ENCODE assay signal across 8 cellular contexts in the genomic region with DNA sequence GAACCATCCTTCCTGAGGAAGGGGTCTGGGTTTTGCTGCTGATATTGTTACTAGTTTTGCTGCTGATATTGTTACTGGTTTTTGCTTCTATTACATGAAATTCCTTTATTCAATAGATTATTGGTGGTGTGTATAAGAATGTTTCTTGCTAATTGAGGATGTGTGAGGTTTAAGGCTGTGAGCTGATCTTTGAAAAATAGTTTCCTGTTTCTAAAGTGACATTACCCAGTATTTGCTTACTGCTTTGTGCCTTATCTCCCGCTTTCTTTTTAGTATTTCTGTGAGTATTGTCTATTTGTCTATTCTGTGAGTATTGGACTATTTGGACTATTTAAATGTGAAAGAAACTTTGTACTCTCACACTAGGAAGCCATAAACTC. TPM values are rescaled to one million over a fixed set of nuclear protein-coding genes. Genes with fewer than 3 reads are reported as not detected.
A peak's percentile ranks its signal among the peaks of the same experiment; 100 is the strongest.
DNase-seq lines count a peak whose midpoint lies in the region; ATAC-seq and TF ChIP-seq lines count a peak whose summit lies in the region.

No MANE protein-coding gene starts in this region.

- H3K4me3 ChIP-seq in body of pancreas (no peak overlapping the region), mononuclear cell (ENCODE audit: low read length) (peak overlapping the region; percentile 54), thyroid gland (replicated peaks in 1 of 3) (peak overlapping the region in 1 of 3 donors; percentile 11)

- H3K36me3 ChIP-seq in body of pancreas (replicated peaks in 1 of 2; ENCODE audit: insufficient read depth in 1 of 2, low read depth in 2 of 2) (no peaks in the 10 kb centered on the region), thyroid gland (no peaks in the 10 kb centered on the region)

- H3K9me3 Mint-ChIP-seq in activated CD8-positive, alpha-beta memory T cell treated with anti-CD3 and anti-CD28 coated beads, Interleukin-2, amount 10 ng/mL, durations not matched to agents 7 days and 5 days (ENCODE audit: low read depth): no peaks in the 10 kb centered on the region

- peaks cover 22% of the 10 kb centered on the region for H3K36me3 Mint-ChIP-seq in activated CD8-positive, alpha-beta memory T cell treated with anti-CD3 and anti-CD28 coated beads, Interleukin-2, amount 10 ng/mL, durations not matched to agents 7 days and 5 days

- H3K4me1 ChIP-seq in body of pancreas (peaks cover 66% of the 10 kb centered on the region), mononuclear cell (ENCODE audit: insufficient read depth, low read length) (peaks cover 84% of the 10 kb centered on the region), thyroid gland (peaks cover 26 to 49% of the 10 kb centered on the region in 2 donors)

- TF ChIP-seq POLR2A in body of pancreas (IDR thresholded peaks at IDR 0.05): no peak
- no peak for TF ChIP-seq POLR2A in thyroid gland (IDR thresholded peaks at IDR 0.05)

- H3K9me3 ChIP-seq in body of pancreas (no peaks in the 10 kb centered on the region), mononuclear cell (ENCODE audit: low read depth, low read length) (no peaks in the 10 kb centered on the region), thyroid gland (no peaks in the 10 kb centered on the region)

- H3K27ac Mint-ChIP-seq in activated CD8-positive, alpha-beta memory T cell treated with anti-CD3 and anti-CD28 coated beads, Interleukin-2, amount 10 ng/mL, durations not matched to agents 7 days and 5 days: peak overlapping the region; percentile 94

- no peak for DNase-seq in activated CD8-positive, alpha-beta memory T cell treated with anti-CD3 and anti-CD28 coated beads, Interleukin-2, amount 10 ng/mL, durations not matched to agents 7 days and 5 days
- no peak for DNase-seq in activated CD8-positive, alpha-beta memory T cell treated with anti-CD3 and anti-CD28 coated beads, Interleukin-2, amount 50 U/mL, for 4 hours
- DNase-seq in body of pancreas: no peak
- no peak for DNase-seq in thyroid gland
- no peak for DNase-seq in DMS79 treated with DMSO at 0.1 percent for 48 hours (lab: John Stamatoyannopoulos, UW)
- no peak for DNase-seq in activated gamma-delta T cell (lab: John Stamatoyannopoulos, UW)

- TF ChIP-seq CTCF in body of pancreas (IDR thresholded peaks at IDR 0.05) (no peak), thyroid gland (IDR thresholded peaks at IDR 0.05) (no peak)

- H3K27ac ChIP-seq in body of pancreas (peak overlapping the region; percentile 47 to 92 (median 82)), thyroid gland (peak overlapping the region; percentile 84 to 92 (median 88))

- 6 to 11% methylated on average over 1 of the region's 1 CpG for WGBS in body of pancreas, 2 donors
- 73 to 81% methylated on average over 1 of the region's 1 CpG for WGBS in thyroid gland, 2 donors

- peaks cover 89% of the 10 kb centered on the region for H3K4me1 Mint-ChIP-seq in activated CD8-positive, alpha-beta memory T cell treated with anti-CD3 and anti-CD28 coated beads, Interleukin-2, amount 10 ng/mL, durations not matched to agents 7 days and 5 days

- H3K4me3 Mint-ChIP-seq in activated CD8-positive, alpha-beta memory T cell treated with anti-CD3 and anti-CD28 coated beads, Interleukin-2, amount 10 ng/mL, durations not matched to agents 7 days and 5 days: peak overlapping the region; percentile 77

- CTCF ChIA-PET in activated CD8-positive, alpha-beta memory T cell treated with anti-CD3 and anti-CD28 coated beads, Interleukin-2, amount 10 ng/mL, durations not matched to agents 7 days and 5 days (lab: Charles Lee): interaction anchor here (1.1 to 3.1 kb wide), 5 partner anchors 10 to 46 kb away, joined by 5 to 9 read pairs (median 7); no protein-coding TSS in a partner anchor

- H3K27me3 ChIP-seq in body of pancreas (no peaks in the 10 kb centered on the region), mononuclear cell (ENCODE audit: insufficient read depth, low read length) (no peaks in the 10 kb centered on the region), thyroid gland (no peaks in the 10 kb centered on the region)

- H3K27me3 Mint-ChIP-seq in activated CD8-positive, alpha-beta memory T cell treated with anti-CD3 and anti-CD28 coated beads, Interleukin-2, amount 10 ng/mL, durations not matched to agents 7 days and 5 days: no peaks in the 10 kb centered on the region

- ATAC-seq in activated CD8-positive, alpha-beta memory T cell treated with anti-CD3 and anti-CD28 coated beads, Interleukin-2, amount 10 ng/mL, durations not matched to agents 7 days and 5 days: no peak
- ATAC-seq in body of pancreas (no peak), HG02852 (IDR thresholded peaks at IDR 0.05; ENCODE audit: unreplicated experiment) (no peak)

- intact Hi-C loops in body of pancreas (cut with DNase I): no loop called here
- intact Hi-C loops in thyroid gland (cut with DNase I): no loop called here

RNA-seq across cellular contexts. Expression of a gene that starts 38.2 kb away (rescaled TPM):
- not detected for total RNA-seq in activated CD8-positive, alpha-beta memory T cell treated with anti-CD3 and anti-CD28 coated beads, Interleukin-2, amount 10 ng/mL, durations not matched to agents 7 days and 5 days
- total RNA-seq in body of pancreas (1 to 10 TPM in 1 of 2 donors, under 1 TPM in 1; 0.78 to 4.3 TPM), mononuclear cell (not detected), thyroid gland (not detected)
